1 cellular context compared by ENCODE assay signal in the genomic region with DNA sequence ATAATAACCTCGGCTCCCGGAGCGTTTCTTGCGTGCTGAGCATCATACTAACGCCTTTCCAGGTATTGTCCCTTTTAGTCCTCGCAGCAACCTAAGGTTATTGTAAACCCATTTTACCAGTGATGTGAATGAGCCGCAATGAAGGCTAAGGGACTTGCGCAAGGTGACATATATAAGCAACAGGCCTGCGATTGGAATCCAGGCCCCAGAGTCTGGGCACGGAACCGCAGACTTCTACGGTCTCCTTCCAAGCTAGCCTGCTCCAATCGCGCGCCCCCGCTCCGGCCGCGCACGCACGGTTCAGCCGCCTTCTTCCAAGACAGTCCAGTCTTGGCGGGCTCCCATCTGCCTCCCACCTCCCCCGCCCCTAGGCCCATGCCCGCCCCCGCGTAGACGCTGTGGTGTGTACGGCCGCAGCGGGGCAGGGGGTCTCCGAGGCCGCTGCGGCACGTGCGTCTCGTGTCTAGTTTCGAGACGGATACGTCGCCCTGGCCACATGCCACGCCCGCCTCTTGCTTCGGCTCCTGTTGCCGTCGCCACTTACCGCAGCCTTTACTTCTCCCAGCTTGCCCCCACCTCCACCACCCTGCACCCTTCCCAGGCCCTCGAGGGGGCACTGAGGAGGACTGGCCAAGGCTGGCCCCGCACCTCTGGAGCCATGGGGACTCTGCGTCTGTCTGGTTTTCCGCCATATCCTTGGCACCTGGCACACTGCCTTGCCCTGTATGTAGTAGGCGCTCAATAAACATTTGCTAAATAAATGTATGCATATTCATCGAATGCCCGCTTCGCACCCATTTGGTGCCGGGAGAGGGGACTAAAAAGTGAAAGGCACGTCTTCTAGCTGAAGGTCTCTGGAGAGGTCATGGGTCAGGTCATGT.
A peak's percentile ranks its signal among the peaks of the same experiment; 100 is the strongest.
TF ChIP-seq lines count a peak whose summit lies in the region.

No MANE protein-coding gene starts in this region.

TF ChIP-seq in GM12878, 131 proteins besides CTCF, POLR2A, EP300 and RAD21 (continued from another document):
- TF ChIP-seq RUNX3 (IDR thresholded peaks at IDR 0.05; ENCODE audit: low read length) (peak; percentile 48; the same call in 1 of the 2 replicates), GABPA (IDR thresholded peaks at IDR 0.05; ENCODE audit: low read depth) (no peak), BACH1 (IDR thresholded peaks at IDR 0.05; ENCODE audit: borderline replicate concordance) (no peak), ZSCAN29 (IDR thresholded peaks at IDR 0.05) (no peak), ZNF274 (IDR thresholded peaks at IDR 0.05; ENCODE audit: insufficient read depth, insufficient read length) (no peak), SIN3A (IDR thresholded peaks at IDR 0.05; ENCODE audit: low read depth, low read length) (no peak), BRCA1 (IDR thresholded peaks at IDR 0.05; ENCODE audit: low read depth, low read length) (no peak; the same call in 1 of the 2 replicates), ASH2L (IDR thresholded peaks at IDR 0.05; ENCODE audit: borderline replicate concordance, low read depth) (no peak), CHD2 (IDR thresholded peaks at IDR 0.05; ENCODE audit: borderline replicate concordance, low read depth, low read length) (no peak), SMAD5 (IDR thresholded peaks at IDR 0.05; ENCODE audit: low read depth) (no peak), LARP7 (IDR thresholded peaks at IDR 0.05) (no peak), KLF5 (IDR thresholded peaks at IDR 0.05; ENCODE audit: partially characterized antibody) (no peak), RBBP5 (conservative IDR thresholded peaks at IDR 0.05) (no peak), JUNB (IDR thresholded peaks at IDR 0.05) (no peak), BHLHE40 (IDR thresholded peaks at IDR 0.05; ENCODE audit: borderline replicate concordance in 1 of 2, low read depth in 2 of 2, low read length in 1 of 2) (peak; percentile 89 to 94), TCF3 (IDR thresholded peaks at IDR 0.05; ENCODE audit: borderline replicate concordance, insufficient read depth, low read depth, low read length) (no peak), CBX3 (IDR thresholded peaks at IDR 0.05; ENCODE audit: borderline replicate concordance, low read depth) (no peak), YBX1 (IDR thresholded peaks at IDR 0.05) (no peak), CHD4 (IDR thresholded peaks at IDR 0.05) (no peak), ZNF207 (IDR thresholded peaks at IDR 0.05; ENCODE audit: borderline replicate concordance) (no peak), KAT2A (conservative IDR thresholded peaks at IDR 0.05; ENCODE audit: control insufficient read depth, low read depth, low read length) (no peak), SREBF1 (IDR thresholded peaks at IDR 0.05; ENCODE audit: low read length) (no peak), NFXL1 (IDR thresholded peaks at IDR 0.05; ENCODE audit: borderline replicate concordance) (no peak), ZNF217 (IDR thresholded peaks at IDR 0.05) (no peak), MXI1 (IDR thresholded peaks at IDR 0.05; ENCODE audit: low read depth, low read length) (no peak), FOS (IDR thresholded peaks at IDR 0.05; ENCODE audit: borderline replicate concordance, extremely low read depth, insufficient read length) (no peak), NR2C1 (IDR thresholded peaks at IDR 0.05) (no peak), POLR2AphosphoS2 (IDR thresholded peaks at IDR 0.05; ENCODE audit: low read depth, low read length) (no peak), PML (IDR thresholded peaks at IDR 0.05; ENCODE audit: low read length) (no peak), FOXK2 (IDR thresholded peaks at IDR 0.05) (no peak), HDGF (IDR thresholded peaks at IDR 0.05) (no peak), ETV6 (conservative IDR thresholded peaks at IDR 0.05 in 1 of 2, IDR thresholded peaks at IDR 0.05 in 1 of 2; ENCODE audit: borderline replicate concordance in 1 of 2, low read depth in 1 of 2) (no peak), RCOR1 (conservative IDR thresholded peaks at IDR 0.05; ENCODE audit: low read depth, low read length) (0 out of 2 replicates have a peak, but pooled peaks have one; percentile 74), IRF4 (IDR thresholded peaks at IDR 0.05; ENCODE audit: low read depth, low read length) (no peak), EGR1 (IDR thresholded peaks at IDR 0.05; ENCODE audit: borderline replicate concordance in 1 of 2, low read depth in 2 of 2, low read length in 2 of 2) (peak in 1 of 2 experiments; percentile 67; a peak in 1 of 3 replicates), EZH2 (IDR thresholded peaks at IDR 0.05; ENCODE audit: borderline replicate concordance, control insufficient read depth, low read depth, low read length) (no peak)
- TF ChIP-seq, protein P1, sequence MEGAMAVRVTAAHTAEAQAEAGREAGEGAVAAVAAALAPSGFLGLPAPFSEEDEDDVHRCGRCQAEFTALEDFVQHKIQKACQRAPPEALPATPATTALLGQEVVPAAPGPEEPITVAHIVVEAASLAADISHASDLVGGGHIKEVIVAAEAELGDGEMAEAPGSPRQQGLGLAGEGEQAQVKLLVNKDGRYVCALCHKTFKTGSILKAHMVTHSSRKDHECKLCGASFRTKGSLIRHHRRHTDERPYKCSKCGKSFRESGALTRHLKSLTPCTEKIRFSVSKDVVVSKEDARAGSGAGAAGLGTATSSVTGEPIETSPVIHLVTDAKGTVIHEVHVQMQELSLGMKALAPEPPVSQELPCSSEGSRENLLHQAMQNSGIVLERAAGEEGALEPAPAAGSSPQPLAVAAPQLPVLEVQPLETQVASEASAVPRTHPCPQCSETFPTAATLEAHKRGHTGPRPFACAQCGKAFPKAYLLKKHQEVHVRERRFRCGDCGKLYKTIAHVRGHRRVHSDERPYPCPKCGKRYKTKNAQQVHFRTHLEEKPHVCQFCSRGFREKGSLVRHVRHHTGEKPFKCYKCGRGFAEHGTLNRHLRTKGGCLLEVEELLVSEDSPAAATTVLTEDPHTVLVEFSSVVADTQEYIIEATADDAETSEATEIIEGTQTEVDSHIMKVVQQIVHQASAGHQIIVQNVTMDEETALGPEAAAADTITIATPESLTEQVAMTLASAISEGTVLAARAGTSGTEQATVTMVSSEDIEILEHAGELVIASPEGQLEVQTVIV (IDR thresholded peaks at IDR 0.05; ENCODE audit: borderline replicate concordance, partially characterized antibody): no peak
- TF ChIP-seq, protein P2, sequence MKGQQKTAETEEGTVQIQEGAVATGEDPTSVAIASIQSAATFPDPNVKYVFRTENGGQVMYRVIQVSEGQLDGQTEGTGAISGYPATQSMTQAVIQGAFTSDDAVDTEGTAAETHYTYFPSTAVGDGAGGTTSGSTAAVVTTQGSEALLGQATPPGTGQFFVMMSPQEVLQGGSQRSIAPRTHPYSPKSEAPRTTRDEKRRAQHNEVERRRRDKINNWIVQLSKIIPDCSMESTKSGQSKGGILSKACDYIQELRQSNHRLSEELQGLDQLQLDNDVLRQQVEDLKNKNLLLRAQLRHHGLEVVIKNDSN (IDR thresholded peaks at IDR 0.05; ENCODE audit: borderline replicate concordance, extremely low read length, insufficient read depth, low read depth, low read length): no peak
- TF ChIP-seq, protein P3, sequence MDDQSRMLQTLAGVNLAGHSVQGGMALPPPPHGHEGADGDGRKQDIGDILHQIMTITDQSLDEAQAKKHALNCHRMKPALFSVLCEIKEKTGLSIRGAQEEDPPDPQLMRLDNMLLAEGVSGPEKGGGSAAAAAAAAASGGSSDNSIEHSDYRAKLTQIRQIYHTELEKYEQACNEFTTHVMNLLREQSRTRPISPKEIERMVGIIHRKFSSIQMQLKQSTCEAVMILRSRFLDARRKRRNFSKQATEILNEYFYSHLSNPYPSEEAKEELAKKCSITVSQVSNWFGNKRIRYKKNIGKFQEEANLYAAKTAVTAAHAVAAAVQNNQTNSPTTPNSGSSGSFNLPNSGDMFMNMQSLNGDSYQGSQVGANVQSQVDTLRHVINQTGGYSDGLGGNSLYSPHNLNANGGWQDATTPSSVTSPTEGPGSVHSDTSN (IDR thresholded peaks at IDR 0.05; ENCODE audit: insufficient replicate concordance, low read depth, low read length): no peak
- TF ChIP-seq, protein P4, sequence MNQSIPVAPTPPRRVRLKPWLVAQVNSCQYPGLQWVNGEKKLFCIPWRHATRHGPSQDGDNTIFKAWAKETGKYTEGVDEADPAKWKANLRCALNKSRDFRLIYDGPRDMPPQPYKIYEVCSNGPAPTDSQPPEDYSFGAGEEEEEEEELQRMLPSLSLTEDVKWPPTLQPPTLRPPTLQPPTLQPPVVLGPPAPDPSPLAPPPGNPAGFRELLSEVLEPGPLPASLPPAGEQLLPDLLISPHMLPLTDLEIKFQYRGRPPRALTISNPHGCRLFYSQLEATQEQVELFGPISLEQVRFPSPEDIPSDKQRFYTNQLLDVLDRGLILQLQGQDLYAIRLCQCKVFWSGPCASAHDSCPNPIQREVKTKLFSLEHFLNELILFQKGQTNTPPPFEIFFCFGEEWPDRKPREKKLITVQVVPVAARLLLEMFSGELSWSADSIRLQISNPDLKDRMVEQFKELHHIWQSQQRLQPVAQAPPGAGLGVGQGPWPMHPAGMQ (IDR thresholded peaks at IDR 0.05; ENCODE audit: borderline replicate concordance): no peak
- TF ChIP-seq, protein P5, sequence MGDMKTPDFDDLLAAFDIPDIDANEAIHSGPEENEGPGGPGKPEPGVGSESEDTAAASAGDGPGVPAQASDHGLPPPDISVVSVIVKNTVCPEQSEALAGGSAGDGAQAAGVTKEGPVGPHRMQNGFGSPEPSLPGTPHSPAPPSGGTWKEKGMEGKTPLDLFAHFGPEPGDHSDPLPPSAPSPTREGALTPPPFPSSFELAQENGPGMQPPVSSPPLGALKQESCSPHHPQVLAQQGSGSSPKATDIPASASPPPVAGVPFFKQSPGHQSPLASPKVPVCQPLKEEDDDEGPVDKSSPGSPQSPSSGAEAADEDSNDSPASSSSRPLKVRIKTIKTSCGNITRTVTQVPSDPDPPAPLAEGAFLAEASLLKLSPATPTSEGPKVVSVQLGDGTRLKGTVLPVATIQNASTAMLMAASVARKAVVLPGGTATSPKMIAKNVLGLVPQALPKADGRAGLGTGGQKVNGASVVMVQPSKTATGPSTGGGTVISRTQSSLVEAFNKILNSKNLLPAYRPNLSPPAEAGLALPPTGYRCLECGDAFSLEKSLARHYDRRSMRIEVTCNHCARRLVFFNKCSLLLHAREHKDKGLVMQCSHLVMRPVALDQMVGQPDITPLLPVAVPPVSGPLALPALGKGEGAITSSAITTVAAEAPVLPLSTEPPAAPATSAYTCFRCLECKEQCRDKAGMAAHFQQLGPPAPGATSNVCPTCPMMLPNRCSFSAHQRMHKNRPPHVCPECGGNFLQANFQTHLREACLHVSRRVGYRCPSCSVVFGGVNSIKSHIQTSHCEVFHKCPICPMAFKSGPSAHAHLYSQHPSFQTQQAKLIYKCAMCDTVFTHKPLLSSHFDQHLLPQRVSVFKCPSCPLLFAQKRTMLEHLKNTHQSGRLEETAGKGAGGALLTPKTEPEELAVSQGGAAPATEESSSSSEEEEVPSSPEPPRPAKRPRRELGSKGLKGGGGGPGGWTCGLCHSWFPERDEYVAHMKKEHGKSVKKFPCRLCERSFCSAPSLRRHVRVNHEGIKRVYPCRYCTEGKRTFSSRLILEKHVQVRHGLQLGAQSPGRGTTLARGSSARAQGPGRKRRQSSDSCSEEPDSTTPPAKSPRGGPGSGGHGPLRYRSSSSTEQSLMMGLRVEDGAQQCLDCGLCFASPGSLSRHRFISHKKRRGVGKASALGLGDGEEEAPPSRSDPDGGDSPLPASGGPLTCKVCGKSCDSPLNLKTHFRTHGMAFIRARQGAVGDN (IDR thresholded peaks at IDR 0.05): 0 out of 2 replicates have a peak, but pooled peaks have one; percentile 46
- TF ChIP-seq, protein P6, sequence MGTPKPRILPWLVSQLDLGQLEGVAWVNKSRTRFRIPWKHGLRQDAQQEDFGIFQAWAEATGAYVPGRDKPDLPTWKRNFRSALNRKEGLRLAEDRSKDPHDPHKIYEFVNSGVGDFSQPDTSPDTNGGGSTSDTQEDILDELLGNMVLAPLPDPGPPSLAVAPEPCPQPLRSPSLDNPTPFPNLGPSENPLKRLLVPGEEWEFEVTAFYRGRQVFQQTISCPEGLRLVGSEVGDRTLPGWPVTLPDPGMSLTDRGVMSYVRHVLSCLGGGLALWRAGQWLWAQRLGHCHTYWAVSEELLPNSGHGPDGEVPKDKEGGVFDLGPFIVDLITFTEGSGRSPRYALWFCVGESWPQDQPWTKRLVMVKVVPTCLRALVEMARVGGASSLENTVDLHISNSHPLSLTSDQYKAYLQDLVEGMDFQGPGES (IDR thresholded peaks at IDR 0.05): no peak
- TF ChIP-seq, protein P7, sequence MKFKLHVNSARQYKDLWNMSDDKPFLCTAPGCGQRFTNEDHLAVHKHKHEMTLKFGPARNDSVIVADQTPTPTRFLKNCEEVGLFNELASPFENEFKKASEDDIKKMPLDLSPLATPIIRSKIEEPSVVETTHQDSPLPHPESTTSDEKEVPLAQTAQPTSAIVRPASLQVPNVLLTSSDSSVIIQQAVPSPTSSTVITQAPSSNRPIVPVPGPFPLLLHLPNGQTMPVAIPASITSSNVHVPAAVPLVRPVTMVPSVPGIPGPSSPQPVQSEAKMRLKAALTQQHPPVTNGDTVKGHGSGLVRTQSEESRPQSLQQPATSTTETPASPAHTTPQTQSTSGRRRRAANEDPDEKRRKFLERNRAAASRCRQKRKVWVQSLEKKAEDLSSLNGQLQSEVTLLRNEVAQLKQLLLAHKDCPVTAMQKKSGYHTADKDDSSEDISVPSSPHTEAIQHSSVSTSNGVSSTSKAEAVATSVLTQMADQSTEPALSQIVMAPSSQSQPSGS (IDR thresholded peaks at IDR 0.05; ENCODE audit: low read length): no peak
